11 cellular contexts compared by ENCODE assay signal in genomic region chr16:81866820-81867440, GRCh38.
DNase-seq lines count a peak whose midpoint lies in the region; ATAC-seq and TF ChIP-seq lines count a peak whose summit lies in the region.
"Had no signal": no experiment of that assay in that cellular context is flagged by ENCODE, and none has a peak within 500 bp of the region (broad histone marks: within the 10 kb centered on the region; RNA-seq: fewer than 3 reads in every experiment).

No MANE protein-coding gene starts in this region.

- H3K4me1 Mint-ChIP-seq in CD4-positive, CD25-positive, alpha-beta regulatory T cell: no peaks in the 10 kb centered on the region
- peaks cover 2% of the 10 kb centered on the region for H3K4me1 Mint-ChIP-seq in T-helper 17 cell
- no peaks in the 10 kb centered on the region for H3K4me1 Mint-ChIP-seq in activated T-helper 2 cell treated with anti-CD3 and anti-CD28 coated beads, Interferon-gamma antibody, Interleukin-2, Interleukin-4, amounts not matched to agents 10 μg/mL and 5 μg/mL and 100 μg/mL, durations not matched to agents 14 hours and 24 hours and 36 hours (ENCODE audit: low read depth)

- H3K9me3 Mint-ChIP-seq in CD4-positive, CD25-positive, alpha-beta regulatory T cell: peaks cover 0 to 1% (median 0%) of the 10 kb centered on the region in 7 donors
- H3K9me3 Mint-ChIP-seq in activated T-helper 2 cell treated with anti-CD3 and anti-CD28 coated beads, Interferon-gamma antibody, Interleukin-2, Interleukin-4, amounts not matched to agents 10 μg/mL and 5 μg/mL and 100 μg/mL, durations not matched to agents 14 hours and 24 hours and 36 hours: no peaks in the 10 kb centered on the region
- H3K9me3 Mint-ChIP-seq: activated naive CD4-positive, alpha-beta T cell treated with anti-CD3 and anti-CD28 coated beads, Interleukin-2, amount 50 U/mL, for 72 hours had no signal

- H3K9me3 ChIP-seq in CD4-positive, CD25-positive, alpha-beta regulatory T cell (ENCODE audit: control insufficient read depth in 2 of 2, low read length in 2 of 2): no peaks in the 10 kb centered on the region
- no peaks in the 10 kb centered on the region for H3K9me3 ChIP-seq in T-helper 17 cell (ENCODE audit: control insufficient read depth, low read length, poor library complexity, severe bottlenecking)

- intact Hi-C loops in left cardiac atrium (cut with DNase I) (no loop called here), posterior vena cava (cut with DNase I) (no loop called here)
- intact Hi-C loops in activated T-helper 2 cell treated with anti-CD3 and anti-CD28 coated beads, Interferon-gamma antibody, Interleukin-2, Interleukin-4, amounts not matched to agents 10 μg/mL and 5 μg/mL and 100 μg/mL, durations not matched to agents 14 hours and 24 hours and 36 hours (cut with micrococcal nuclease): no loop called here

- H3K4me3 Mint-ChIP-seq in CD4-positive, CD25-positive, alpha-beta regulatory T cell: no peak overlapping the region
- H3K4me3 Mint-ChIP-seq in T-helper 17 cell: no peak overlapping the region
- H3K4me3 Mint-ChIP-seq in activated T-helper 2 cell treated with anti-CD3 and anti-CD28 coated beads, Interferon-gamma antibody, Interleukin-2, Interleukin-4, amounts not matched to agents 10 μg/mL and 5 μg/mL and 100 μg/mL, durations not matched to agents 14 hours and 24 hours and 36 hours (ENCODE audit: low read depth): no peak overlapping the region

- peak overlapping the region in 1 of 3 donors; percentile 91 for H3K27ac Mint-ChIP-seq in CD4-positive, CD25-positive, alpha-beta regulatory T cell
- H3K27ac Mint-ChIP-seq in T-helper 17 cell: no peak overlapping the region
- no peak overlapping the region for H3K27ac Mint-ChIP-seq in activated T-helper 2 cell treated with anti-CD3 and anti-CD28 coated beads, Interferon-gamma antibody, Interleukin-2, Interleukin-4, amounts not matched to agents 10 μg/mL and 5 μg/mL and 100 μg/mL, durations not matched to agents 14 hours and 24 hours and 36 hours
- H3K27ac Mint-ChIP-seq: activated naive CD4-positive, alpha-beta T cell treated with anti-CD3 and anti-CD28 coated beads, Interleukin-2, amount 50 U/mL, for 72 hours had no signal

- TF ChIP-seq CTCF in GM20000 (IDR thresholded peaks at IDR 0.05; ENCODE audit: extremely low read depth, missing control alignments): no peak

- H3K4me3 ChIP-seq in CD4-positive, CD25-positive, alpha-beta regulatory T cell (ENCODE audit: low read depth, low read length): no peak overlapping the region

- ATAC-seq in CD4-positive, CD25-positive, alpha-beta regulatory T cell (ENCODE audit: low read depth in 2 of 2): peak; percentile 18 to 47
- ATAC-seq in T-helper 17 cell: peak; percentile 28
- ATAC-seq in left cardiac atrium: peak; percentile 83 to 86
- ATAC-seq: Panc1 had no signal

- H3K27me3 Mint-ChIP-seq in CD4-positive, CD25-positive, alpha-beta regulatory T cell: peaks cover 5% of the 10 kb centered on the region
- peaks cover 25% of the 10 kb centered on the region for H3K27me3 Mint-ChIP-seq in T-helper 17 cell
- no peaks in the 10 kb centered on the region for H3K27me3 Mint-ChIP-seq in activated T-helper 2 cell treated with anti-CD3 and anti-CD28 coated beads, Interferon-gamma antibody, Interleukin-2, Interleukin-4, amounts not matched to agents 10 μg/mL and 5 μg/mL and 100 μg/mL, durations not matched to agents 14 hours and 24 hours and 36 hours (ENCODE audit: low read depth)

- no peaks in the 10 kb centered on the region for H3K36me3 Mint-ChIP-seq in CD4-positive, CD25-positive, alpha-beta regulatory T cell
- no peaks in the 10 kb centered on the region for H3K36me3 Mint-ChIP-seq in T-helper 17 cell (ENCODE audit: low read depth)
- no peaks in the 10 kb centered on the region for H3K36me3 Mint-ChIP-seq in activated T-helper 2 cell treated with anti-CD3 and anti-CD28 coated beads, Interferon-gamma antibody, Interleukin-2, Interleukin-4, amounts not matched to agents 10 μg/mL and 5 μg/mL and 100 μg/mL, durations not matched to agents 14 hours and 24 hours and 36 hours (ENCODE audit: low read depth)
- H3K36me3 Mint-ChIP-seq: activated naive CD4-positive, alpha-beta T cell treated with anti-CD3 and anti-CD28 coated beads, Interleukin-2, amount 50 U/mL, for 72 hours had no signal

- H3K4me1 ChIP-seq in CD4-positive, CD25-positive, alpha-beta regulatory T cell (ENCODE audit: control insufficient read depth, insufficient read depth, low read length, poor library complexity, severe bottlenecking): no peaks in the 10 kb centered on the region

- no peak for DNase-seq in CD4-positive, CD25-positive, alpha-beta regulatory T cell
- DNase-seq in T-helper 17 cell (no peak), left cardiac atrium (peak; percentile 66), posterior vena cava (ENCODE audit: low spot score) (peak; percentile 92), SHP77 treated with DMSO at 0.1 percent for 48 hours (lab: John Stamatoyannopoulos, UW) (no peak), NCI-H2107 treated with DMSO at 0.1 percent for 48 hours (lab: John Stamatoyannopoulos, UW; ENCODE audit: unreplicated experiment) (no peak), GM20000 (ENCODE audit: low spot score) (no peak)
- DNase-seq in activated T-helper 2 cell treated with anti-CD3 and anti-CD28 coated beads, Interferon-gamma antibody, Interleukin-2, Interleukin-4, amounts not matched to agents 10 μg/mL and 5 μg/mL and 100 μg/mL, durations not matched to agents 14 hours and 24 hours and 36 hours (ENCODE audit: low spot score): no peak
- DNase-seq: NCI-H1105 had no signal

- H3K27ac ChIP-seq in CD4-positive, CD25-positive, alpha-beta regulatory T cell (ENCODE audit: insufficient read depth, low read length, poor library complexity, severe bottlenecking): no peak overlapping the region

- H3K36me3 ChIP-seq in CD4-positive, CD25-positive, alpha-beta regulatory T cell (ENCODE audit: control insufficient read depth, insufficient read depth, low read length): no peaks in the 10 kb centered on the region

- H3K27me3 ChIP-seq in CD4-positive, CD25-positive, alpha-beta regulatory T cell (ENCODE audit: control insufficient read depth, insufficient read depth, low read length): no peaks in the 10 kb centered on the region

Comparison
In these comparisons a context has a peak if more than half of its experiments do, and no peak if none do; other contexts are left out.
1. ATAC-seq: peak in every context shown above with its lines; median percentile 84 in left cardiac atrium; 32 in CD4-positive, CD25-positive, alpha-beta regulatory T cell; 28 in T-helper 17 cell.
2. DNase-seq: peak in left cardiac atrium (single experiment) and posterior vena cava (single experiment); none in CD4-positive, CD25-positive, alpha-beta regulatory T cell (0 of 3), T-helper 17 cell (0 of 3), SHP77 treated with DMSO at 0.1 percent for 48 hours (single experiment), activated T-helper 2 cell treated with anti-CD3 and anti-CD28 coated beads, Interferon-gamma antibody, Interleukin-2, Interleukin-4, amounts not matched to agents 10 μg/mL and 5 μg/mL and 100 μg/mL, durations not matched to agents 14 hours and 24 hours and 36 hours (single experiment), NCI-H2107 treated with DMSO at 0.1 percent for 48 hours (single experiment) and GM20000 (single experiment).